ENCODE assay signal across 1 cellular context in the genomic region with DNA sequence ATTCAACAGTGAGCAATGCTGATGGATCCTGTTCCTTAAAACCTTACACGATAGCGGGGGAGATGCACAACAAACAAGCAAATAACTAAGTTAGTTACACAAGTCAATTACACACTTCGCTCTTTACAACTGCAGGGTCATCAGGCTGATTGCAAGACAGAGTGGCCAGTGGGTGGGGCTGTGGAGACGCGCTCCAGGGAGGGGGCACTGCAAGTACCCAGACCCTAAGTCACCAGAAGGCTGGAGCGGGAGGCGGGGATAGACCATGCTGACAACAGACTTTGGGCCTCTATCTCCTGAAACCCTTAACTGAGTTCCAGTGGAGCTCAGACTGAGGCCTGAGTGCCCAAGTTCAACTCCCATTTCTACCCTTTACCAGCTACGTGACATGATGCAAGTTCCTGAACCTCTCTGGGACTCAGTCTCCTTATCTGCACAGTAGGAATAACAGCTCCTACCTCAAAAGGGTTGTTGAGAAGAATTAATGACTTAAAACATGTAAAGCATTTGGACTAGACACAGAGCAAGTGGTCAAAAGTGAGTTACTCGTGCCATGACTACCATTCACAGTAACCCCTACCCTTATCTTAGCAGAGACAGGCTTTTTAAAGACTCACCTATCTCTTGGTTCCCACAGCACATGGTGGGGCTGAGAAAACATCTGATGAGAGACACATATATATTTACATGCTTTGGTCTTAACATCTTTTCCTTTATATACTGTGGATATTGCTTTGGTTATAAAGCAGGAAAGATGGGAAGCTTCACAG.
TF ChIP-seq lines count a peak whose summit lies in the region.

No MANE protein-coding gene starts in this region.

TF ChIP-seq in K562, 482 proteins besides CTCF, POLR2A, EP300 and RAD21 (continued from another document and continues in another):
- TF ChIP-seq, protein P1, sequence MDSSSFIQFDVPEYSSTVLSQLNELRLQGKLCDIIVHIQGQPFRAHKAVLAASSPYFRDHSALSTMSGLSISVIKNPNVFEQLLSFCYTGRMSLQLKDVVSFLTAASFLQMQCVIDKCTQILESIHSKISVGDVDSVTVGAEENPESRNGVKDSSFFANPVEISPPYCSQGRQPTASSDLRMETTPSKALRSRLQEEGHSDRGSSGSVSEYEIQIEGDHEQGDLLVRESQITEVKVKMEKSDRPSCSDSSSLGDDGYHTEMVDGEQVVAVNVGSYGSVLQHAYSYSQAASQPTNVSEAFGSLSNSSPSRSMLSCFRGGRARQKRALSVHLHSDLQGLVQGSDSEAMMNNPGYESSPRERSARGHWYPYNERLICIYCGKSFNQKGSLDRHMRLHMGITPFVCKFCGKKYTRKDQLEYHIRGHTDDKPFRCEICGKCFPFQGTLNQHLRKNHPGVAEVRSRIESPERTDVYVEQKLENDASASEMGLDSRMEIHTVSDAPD (CRISPR knock-in tag; IDR thresholded peaks at IDR 0.05), result no peak
- TF ChIP-seq, protein P2, sequence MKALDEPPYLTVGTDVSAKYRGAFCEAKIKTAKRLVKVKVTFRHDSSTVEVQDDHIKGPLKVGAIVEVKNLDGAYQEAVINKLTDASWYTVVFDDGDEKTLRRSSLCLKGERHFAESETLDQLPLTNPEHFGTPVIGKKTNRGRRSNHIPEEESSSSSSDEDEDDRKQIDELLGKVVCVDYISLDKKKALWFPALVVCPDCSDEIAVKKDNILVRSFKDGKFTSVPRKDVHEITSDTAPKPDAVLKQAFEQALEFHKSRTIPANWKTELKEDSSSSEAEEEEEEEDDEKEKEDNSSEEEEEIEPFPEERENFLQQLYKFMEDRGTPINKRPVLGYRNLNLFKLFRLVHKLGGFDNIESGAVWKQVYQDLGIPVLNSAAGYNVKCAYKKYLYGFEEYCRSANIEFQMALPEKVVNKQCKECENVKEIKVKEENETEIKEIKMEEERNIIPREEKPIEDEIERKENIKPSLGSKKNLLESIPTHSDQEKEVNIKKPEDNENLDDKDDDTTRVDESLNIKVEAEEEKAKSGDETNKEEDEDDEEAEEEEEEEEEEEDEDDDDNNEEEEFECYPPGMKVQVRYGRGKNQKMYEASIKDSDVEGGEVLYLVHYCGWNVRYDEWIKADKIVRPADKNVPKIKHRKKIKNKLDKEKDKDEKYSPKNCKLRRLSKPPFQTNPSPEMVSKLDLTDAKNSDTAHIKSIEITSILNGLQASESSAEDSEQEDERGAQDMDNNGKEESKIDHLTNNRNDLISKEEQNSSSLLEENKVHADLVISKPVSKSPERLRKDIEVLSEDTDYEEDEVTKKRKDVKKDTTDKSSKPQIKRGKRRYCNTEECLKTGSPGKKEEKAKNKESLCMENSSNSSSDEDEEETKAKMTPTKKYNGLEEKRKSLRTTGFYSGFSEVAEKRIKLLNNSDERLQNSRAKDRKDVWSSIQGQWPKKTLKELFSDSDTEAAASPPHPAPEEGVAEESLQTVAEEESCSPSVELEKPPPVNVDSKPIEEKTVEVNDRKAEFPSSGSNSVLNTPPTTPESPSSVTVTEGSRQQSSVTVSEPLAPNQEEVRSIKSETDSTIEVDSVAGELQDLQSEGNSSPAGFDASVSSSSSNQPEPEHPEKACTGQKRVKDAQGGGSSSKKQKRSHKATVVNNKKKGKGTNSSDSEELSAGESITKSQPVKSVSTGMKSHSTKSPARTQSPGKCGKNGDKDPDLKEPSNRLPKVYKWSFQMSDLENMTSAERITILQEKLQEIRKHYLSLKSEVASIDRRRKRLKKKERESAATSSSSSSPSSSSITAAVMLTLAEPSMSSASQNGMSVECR (CRISPR knock-in tag; IDR thresholded peaks at IDR 0.05), result no peak
- TF ChIP-seq, protein P3, sequence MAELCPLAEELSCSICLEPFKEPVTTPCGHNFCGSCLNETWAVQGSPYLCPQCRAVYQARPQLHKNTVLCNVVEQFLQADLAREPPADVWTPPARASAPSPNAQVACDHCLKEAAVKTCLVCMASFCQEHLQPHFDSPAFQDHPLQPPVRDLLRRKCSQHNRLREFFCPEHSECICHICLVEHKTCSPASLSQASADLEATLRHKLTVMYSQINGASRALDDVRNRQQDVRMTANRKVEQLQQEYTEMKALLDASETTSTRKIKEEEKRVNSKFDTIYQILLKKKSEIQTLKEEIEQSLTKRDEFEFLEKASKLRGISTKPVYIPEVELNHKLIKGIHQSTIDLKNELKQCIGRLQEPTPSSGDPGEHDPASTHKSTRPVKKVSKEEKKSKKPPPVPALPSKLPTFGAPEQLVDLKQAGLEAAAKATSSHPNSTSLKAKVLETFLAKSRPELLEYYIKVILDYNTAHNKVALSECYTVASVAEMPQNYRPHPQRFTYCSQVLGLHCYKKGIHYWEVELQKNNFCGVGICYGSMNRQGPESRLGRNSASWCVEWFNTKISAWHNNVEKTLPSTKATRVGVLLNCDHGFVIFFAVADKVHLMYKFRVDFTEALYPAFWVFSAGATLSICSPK (IDR thresholded peaks at IDR 0.05; ENCODE audit: borderline replicate concordance), result no peak
- TF ChIP-seq ZNF444 (CRISPR knock-in tag; IDR thresholded peaks at IDR 0.05), result no peak
- no peak for TF ChIP-seq SIX5 (IDR thresholded peaks at IDR 0.05; ENCODE audit: borderline replicate concordance in 1 of 2, insufficient read depth in 1 of 2, low read depth in 1 of 2, low read length in 2 of 2)
- TF ChIP-seq ZNF699 (CRISPR knock-in tag; IDR thresholded peaks at IDR 0.05; ENCODE audit: insufficient replicate concordance), result no peak
- TF ChIP-seq FOXP1 (CRISPR knock-in tag; IDR thresholded peaks at IDR 0.05), result no peak
- TF ChIP-seq, protein P4, sequence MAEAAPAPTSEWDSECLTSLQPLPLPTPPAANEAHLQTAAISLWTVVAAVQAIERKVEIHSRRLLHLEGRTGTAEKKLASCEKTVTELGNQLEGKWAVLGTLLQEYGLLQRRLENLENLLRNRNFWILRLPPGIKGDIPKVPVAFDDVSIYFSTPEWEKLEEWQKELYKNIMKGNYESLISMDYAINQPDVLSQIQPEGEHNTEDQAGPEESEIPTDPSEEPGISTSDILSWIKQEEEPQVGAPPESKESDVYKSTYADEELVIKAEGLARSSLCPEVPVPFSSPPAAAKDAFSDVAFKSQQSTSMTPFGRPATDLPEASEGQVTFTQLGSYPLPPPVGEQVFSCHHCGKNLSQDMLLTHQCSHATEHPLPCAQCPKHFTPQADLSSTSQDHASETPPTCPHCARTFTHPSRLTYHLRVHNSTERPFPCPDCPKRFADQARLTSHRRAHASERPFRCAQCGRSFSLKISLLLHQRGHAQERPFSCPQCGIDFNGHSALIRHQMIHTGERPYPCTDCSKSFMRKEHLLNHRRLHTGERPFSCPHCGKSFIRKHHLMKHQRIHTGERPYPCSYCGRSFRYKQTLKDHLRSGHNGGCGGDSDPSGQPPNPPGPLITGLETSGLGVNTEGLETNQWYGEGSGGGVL (CRISPR knock-in tag; IDR thresholded peaks at IDR 0.05), result no peak
- TF ChIP-seq, protein P5, sequence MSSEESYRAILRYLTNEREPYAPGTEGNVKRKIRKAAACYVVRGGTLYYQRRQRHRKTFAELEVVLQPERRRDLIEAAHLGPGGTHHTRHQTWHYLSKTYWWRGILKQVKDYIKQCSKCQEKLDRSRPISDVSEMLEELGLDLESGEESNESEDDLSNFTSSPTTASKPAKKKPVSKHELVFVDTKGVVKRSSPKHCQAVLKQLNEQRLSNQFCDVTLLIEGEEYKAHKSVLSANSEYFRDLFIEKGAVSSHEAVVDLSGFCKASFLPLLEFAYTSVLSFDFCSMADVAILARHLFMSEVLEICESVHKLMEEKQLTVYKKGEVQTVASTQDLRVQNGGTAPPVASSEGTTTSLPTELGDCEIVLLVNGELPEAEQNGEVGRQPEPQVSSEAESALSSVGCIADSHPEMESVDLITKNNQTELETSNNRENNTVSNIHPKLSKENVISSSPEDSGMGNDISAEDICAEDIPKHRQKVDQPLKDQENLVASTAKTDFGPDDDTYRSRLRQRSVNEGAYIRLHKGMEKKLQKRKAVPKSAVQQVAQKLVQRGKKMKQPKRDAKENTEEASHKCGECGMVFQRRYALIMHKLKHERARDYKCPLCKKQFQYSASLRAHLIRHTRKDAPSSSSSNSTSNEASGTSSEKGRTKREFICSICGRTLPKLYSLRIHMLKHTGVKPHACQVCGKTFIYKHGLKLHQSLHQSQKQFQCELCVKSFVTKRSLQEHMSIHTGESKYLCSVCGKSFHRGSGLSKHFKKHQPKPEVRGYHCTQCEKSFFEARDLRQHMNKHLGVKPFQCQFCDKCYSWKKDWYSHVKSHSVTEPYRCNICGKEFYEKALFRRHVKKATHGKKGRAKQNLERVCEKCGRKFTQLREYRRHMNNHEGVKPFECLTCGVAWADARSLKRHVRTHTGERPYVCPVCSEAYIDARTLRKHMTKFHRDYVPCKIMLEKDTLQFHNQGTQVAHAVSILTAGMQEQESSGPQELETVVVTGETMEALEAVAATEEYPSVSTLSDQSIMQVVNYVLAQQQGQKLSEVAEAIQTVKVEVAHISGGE (CRISPR knock-in tag; IDR thresholded peaks at IDR 0.05), result peak in 1 of 3 experiments; percentile 58; a peak in 2 of 6 replicates
- TF ChIP-seq ZKSCAN8 (CRISPR knock-in tag; IDR thresholded peaks at IDR 0.05), result 0 out of 2 replicates have a peak, but pooled peaks have one; percentile 40
- TF ChIP-seq ZNF584 (CRISPR knock-in tag; IDR thresholded peaks at IDR 0.05; ENCODE audit: low read depth), result no peak
- no peak for TF ChIP-seq MEF2D (tag; conservative IDR thresholded peaks at IDR 0.05; ENCODE audit: low read depth)
- peak; percentile 84 for TF ChIP-seq DPF2 (IDR thresholded peaks at IDR 0.05)
- no peak for TF ChIP-seq ELK3 (CRISPR knock-in tag; IDR thresholded peaks at IDR 0.05)
- no peak for TF ChIP-seq JUN (IDR thresholded peaks at IDR 0.05; ENCODE audit: borderline replicate concordance, low read depth, low read length)
- no peak for TF ChIP-seq JUN (CRISPR knock-in tag; IDR thresholded peaks at IDR 0.05; ENCODE audit: borderline replicate concordance)
- no peak for TF ChIP-seq PTTG1 (tag; IDR thresholded peaks at IDR 0.05; ENCODE audit: low read depth)
- TF ChIP-seq NFIX (CRISPR knock-in tag; IDR thresholded peaks at IDR 0.05; ENCODE audit: low read depth), result no peak
- TF ChIP-seq CREB5 (CRISPR knock-in tag; IDR thresholded peaks at IDR 0.05), result no peak
- TF ChIP-seq ETV6 (IDR thresholded peaks at IDR 0.05; ENCODE audit: borderline replicate concordance in 1 of 2, low read depth in 2 of 2, low read length in 1 of 2), result no peak
- no peak for TF ChIP-seq ETV6 (CRISPR knock-in tag; IDR thresholded peaks at IDR 0.05; ENCODE audit: borderline replicate concordance)
- TF ChIP-seq TAF1 (IDR thresholded peaks at IDR 0.05; ENCODE audit: control insufficient read depth, extremely low read depth, insufficient read depth, low read length, severe bottlenecking), result no peak
- no peak for TF ChIP-seq LARP7 (IDR thresholded peaks at IDR 0.05)
- TF ChIP-seq DNMT1 (IDR thresholded peaks at IDR 0.05), result no peak
- TF ChIP-seq, protein P6, sequence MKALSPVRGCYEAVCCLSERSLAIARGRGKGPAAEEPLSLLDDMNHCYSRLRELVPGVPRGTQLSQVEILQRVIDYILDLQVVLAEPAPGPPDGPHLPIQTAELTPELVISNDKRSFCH (CRISPR knock-in tag; IDR thresholded peaks at IDR 0.05), result no peak
- TF ChIP-seq, protein P6 (tag; IDR thresholded peaks at IDR 0.05), result no peak
- TF ChIP-seq TFAP4 (CRISPR knock-in tag; IDR thresholded peaks at IDR 0.05; ENCODE audit: borderline replicate concordance), result no peak
- TF ChIP-seq, protein P7, sequence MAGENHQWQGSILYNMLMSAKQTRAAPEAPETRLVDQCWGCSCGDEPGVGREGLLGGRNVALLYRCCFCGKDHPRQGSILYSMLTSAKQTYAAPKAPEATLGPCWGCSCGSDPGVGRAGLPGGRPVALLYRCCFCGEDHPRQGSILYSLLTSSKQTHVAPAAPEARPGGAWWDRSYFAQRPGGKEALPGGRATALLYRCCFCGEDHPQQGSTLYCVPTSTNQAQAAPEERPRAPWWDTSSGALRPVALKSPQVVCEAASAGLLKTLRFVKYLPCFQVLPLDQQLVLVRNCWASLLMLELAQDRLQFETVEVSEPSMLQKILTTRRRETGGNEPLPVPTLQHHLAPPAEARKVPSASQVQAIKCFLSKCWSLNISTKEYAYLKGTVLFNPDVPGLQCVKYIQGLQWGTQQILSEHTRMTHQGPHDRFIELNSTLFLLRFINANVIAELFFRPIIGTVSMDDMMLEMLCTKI (IDR thresholded peaks at IDR 0.05; ENCODE audit: partially characterized antibody), result no peak
- TF ChIP-seq FOXJ2 (tag; IDR thresholded peaks at IDR 0.05), result no peak
- no peak for TF ChIP-seq ZNF561 (CRISPR knock-in tag; conservative IDR thresholded peaks at IDR 0.05)
- no peak for TF ChIP-seq ZZZ3 (IDR thresholded peaks at IDR 0.05)
- TF ChIP-seq ZC3H11A (IDR thresholded peaks at IDR 0.05; ENCODE audit: low read depth, low read length), result no peak
- TF ChIP-seq GATAD2B (IDR thresholded peaks at IDR 0.05; ENCODE audit: borderline replicate concordance), result 0 out of 2 replicates have a peak, but pooled peaks have one; percentile 24
- no peak for TF ChIP-seq ZNF282 (CRISPR knock-in tag; IDR thresholded peaks at IDR 0.05)
- 0 out of 2 replicates have a peak, but pooled peaks have one; percentile 11 for TF ChIP-seq MTA3 (IDR thresholded peaks at IDR 0.05; ENCODE audit: borderline replicate concordance)
- TF ChIP-seq ZNF778 (CRISPR knock-in tag; IDR thresholded peaks at IDR 0.05), result no peak
